Comparison of ENCODE assay signal across 15 cellular contexts in genomic region chr17:7098802-7099459, GRCh38. TPM values are rescaled to one million over a fixed set of nuclear protein-coding genes. Genes with fewer than 3 reads are reported as not detected.
A peak's percentile ranks its signal among the peaks of the same experiment; 100 is the strongest.
DNase-seq lines count a peak whose midpoint lies in the region; ATAC-seq lines count a peak whose summit lies in the region.
"Had no signal": no experiment of that assay in that cellular context is flagged by ENCODE, and none has a peak within 500 bp of the region (broad histone marks: within the 10 kb centered on the region; RNA-seq: fewer than 3 reads in every experiment).

No MANE protein-coding gene starts in this region.

- no peak for DNase-seq in left ventricle myocardium superior
- DNase-seq in Right ventricle myocardium inferior (ENCODE audit: missing footprints), result no peak
- peak; percentile 45 for DNase-seq in CD1c-positive myeloid dendritic cell (ENCODE audit: extremely low spot score)
- DNase-seq in left lobe of liver (ENCODE audit: low spot score), result no peak
- DNase-seq in NCI-H748 treated with DMSO at 0.1 percent for 48 hours (lab: John Stamatoyannopoulos, UW), result no peak
- DNase-seq in activated T-cell treated with anti-CD3 and anti-CD28 coated beads, Interleukin-2, amount 50 U/mL, for 1 hour, result no peak
- DNase-seq in NCI-H524 (lab: John Stamatoyannopoulos, UW), result no peak
- DNase-seq: Caco-2; CD8-positive, alpha-beta memory T cell; DND-41; GDM1; H7 had no signal

- ATAC-seq in left ventricle myocardium superior (peak; percentile 21), Right ventricle myocardium inferior (no peak), left lobe of liver (peak; percentile 33)
- ATAC-seq: GM23338 had no signal

- intact Hi-C loops in left ventricle myocardium superior (cut with micrococcal nuclease), result no loop called here
- intact Hi-C loops in Right ventricle myocardium inferior (cut with DNase I), result no loop called here

RNA-seq across cellular contexts. Expression of gene ASGR2, which starts 15.7 kb away (rescaled TPM):
- total RNA-seq in left ventricle myocardium superior (0.30 TPM), Right ventricle myocardium inferior (0.46 TPM), left lobe of liver (442 TPM)
- total RNA-seq: B cell; CD8-positive, alpha-beta memory T cell; H7; HT1080 had no signal

RNA-seq across cellular contexts. Expression of gene CLEC10A, which starts 18.9 kb away (rescaled TPM):
- total RNA-seq in left ventricle myocardium superior (4.4 TPM), Right ventricle myocardium inferior (5.4 TPM), left lobe of liver (1.1 TPM)
- total RNA-seq: B cell, Caco-2, GM23338, H7, HT1080 had no signal

RNA-seq across cellular contexts. Expression of gene SLC16A11, which starts 55.0 kb away (rescaled TPM):
- 0.47 TPM for total RNA-seq in left ventricle myocardium superior
- 0.78 TPM for total RNA-seq in Right ventricle myocardium inferior
- total RNA-seq in left lobe of liver, result 2.5 TPM
- total RNA-seq: HT1080 had no signal

Comparison
In these comparisons a context has a peak if more than half of its experiments do, and no peak if none do; other contexts are left out.
1. RNA of gene ASGR2, which starts 15.7 kb away (total RNA-seq): 442 TPM in left lobe of liver (single experiment); 0.46 TPM in Right ventricle myocardium inferior (single experiment) and 0.30 TPM in left ventricle myocardium superior (single experiment); every median in the first group is over 100 times any median in the second.